8 cellular contexts compared by ENCODE assay signal in genomic region chr12:89345830-89346740, GRCh38. TPM values are rescaled to one million over a fixed set of nuclear protein-coding genes. Genes with fewer than 3 reads are reported as not detected.
DNase-seq lines count a peak whose midpoint lies in the region; ATAC-seq and TF ChIP-seq lines count a peak whose summit lies in the region.

No MANE protein-coding gene starts in this region.

- intact Hi-C loops in activated CD4-positive, alpha-beta T cell treated with anti-CD3 and anti-CD28 coated beads, Interleukin-2, amount 10 ng/mL, durations not matched to agents 24 days and 14 days (cut with micrococcal nuclease), result loop anchor here (1.0 kb wide), 2 partner anchors 12 to 120 kb away; no protein-coding TSS in a partner anchor
- intact Hi-C loops in tibial artery (cut with DNase I; ENCODE audit: low total_unique reads), result no loop called here

- H3K9me3 Mint-ChIP-seq in activated CD4-positive, alpha-beta T cell treated with anti-CD3 and anti-CD28 coated beads, Interleukin-2, amount 10 ng/mL, durations not matched to agents 24 days and 14 days, result no peaks in the 10 kb centered on the region

- H3K4me1 ChIP-seq in lung (ENCODE audit: control insufficient read depth in 2 of 2, insufficient read depth in 2 of 2, low read length in 2 of 2) (peaks cover 0 to 14% of the 10 kb centered on the region in 2 donors), tibial artery (peaks cover 0 to 62% (median 21%) of the 10 kb centered on the region in 4 donors)

- no peaks in the 10 kb centered on the region for H3K27me3 Mint-ChIP-seq in activated CD4-positive, alpha-beta T cell treated with anti-CD3 and anti-CD28 coated beads, Interleukin-2, amount 10 ng/mL, durations not matched to agents 24 days and 14 days

- H3K36me3 Mint-ChIP-seq in activated CD4-positive, alpha-beta T cell treated with anti-CD3 and anti-CD28 coated beads, Interleukin-2, amount 10 ng/mL, durations not matched to agents 24 days and 14 days (ENCODE audit: low read depth), result peaks cover 58% of the 10 kb centered on the region

- WGBS in lung, 2 donors, result 12 to 34% methylated on average over 10 of the region's 10 CpGs

- H3K9me3 ChIP-seq in MG63, result no peaks in the 10 kb centered on the region
- no peaks in the 10 kb centered on the region for H3K9me3 ChIP-seq in lung (ENCODE audit: control insufficient read depth in 2 of 2, insufficient read depth in 1 of 2, low read length in 1 of 2)
- H3K9me3 ChIP-seq in tibial artery, result no peaks in the 10 kb centered on the region

- peaks cover 56% of the 10 kb centered on the region for H3K4me1 Mint-ChIP-seq in activated CD4-positive, alpha-beta T cell treated with anti-CD3 and anti-CD28 coated beads, Interleukin-2, amount 10 ng/mL, durations not matched to agents 24 days and 14 days

- peak overlapping the region; percentile 98 for H3K4me3 Mint-ChIP-seq in activated CD4-positive, alpha-beta T cell treated with anti-CD3 and anti-CD28 coated beads, Interleukin-2, amount 10 ng/mL, durations not matched to agents 24 days and 14 days

- TF ChIP-seq CTCF in coronary artery (IDR thresholded peaks at IDR 0.05) (no peak), lung (IDR thresholded peaks at IDR 0.05; ENCODE audit: control extremely low read depth, extremely low read depth) (no peak), tibial artery (IDR thresholded peaks at IDR 0.05) (no peak)

- ATAC-seq in HG02571 (IDR thresholded peaks at IDR 0.05; ENCODE audit: unreplicated experiment) (peak; percentile 98), lung (ENCODE audit: insufficient read depth, low FRiP score) (peak; percentile 62)

- DNase-seq in activated CD4-positive, alpha-beta T cell treated with anti-CD3 and anti-CD28 coated beads, Interleukin-2, amount 10 ng/mL, durations not matched to agents 24 days and 14 days, result peak; percentile 83
- no peak for DNase-seq in activated CD4-positive, alpha-beta T cell treated with anti-CD3 and anti-CD28 coated beads for 1 hour
- DNase-seq in MG63 (peak; percentile 28), SIG-M5 (lab: John Stamatoyannopoulos, UW) (peak; percentile 86), coronary artery (ENCODE audit: low spot score) (no peak), lung (ENCODE audit: low spot score) (peak; percentile 72), tibial artery (peak; percentile 65 to 68)

- H3K27ac Mint-ChIP-seq in activated CD4-positive, alpha-beta T cell treated with anti-CD3 and anti-CD28 coated beads, Interleukin-2, amount 10 ng/mL, durations not matched to agents 24 days and 14 days, result peak overlapping the region; percentile 90

- H3K36me3 ChIP-seq in MG63 (peaks cover 33% of the 10 kb centered on the region), lung (ENCODE audit: control insufficient read depth in 2 of 2, insufficient read depth in 2 of 2, low read length in 2 of 2) (peaks cover 0 to 10% of the 10 kb centered on the region in 2 donors), tibial artery (peaks cover 0 to 9% (median 7%) of the 10 kb centered on the region in 3 donors)

- peak overlapping the region in 1 of 2 donors; percentile 72 for H3K27ac ChIP-seq in coronary artery
- H3K27ac ChIP-seq in lung (ENCODE audit: low read depth in 1 of 2, low read length in 1 of 2), result peak overlapping the region; percentile 37 to 73
- no peak overlapping the region for H3K27ac ChIP-seq in tibial artery

- H3K27me3 ChIP-seq in MG63 (no peaks in the 10 kb centered on the region), lung (ENCODE audit: control insufficient read depth, insufficient read depth) (no peaks in the 10 kb centered on the region), tibial artery (no peaks in the 10 kb centered on the region)

- H3K4me3 ChIP-seq in MG63 (peak overlapping the region; percentile 23), coronary artery (peak overlapping the region; percentile 49), lung (no peak overlapping the region), tibial artery (no peak overlapping the region)

RNA-seq across cellular contexts. Expression of gene DUSP6, which starts 6.2 kb away (rescaled TPM):
- total RNA-seq in activated CD4-positive, alpha-beta T cell treated with anti-CD3 and anti-CD28 coated beads, Interleukin-2, amount 10 ng/mL, durations not matched to agents 24 days and 14 days, result 95.5 and 96.7 TPM in 2 replicates
- 19.5 and 43.9 TPM in 2 replicates for total RNA-seq in MG63 (2014; rRNA removed; shearing (Covaris generic); ENCODE audit: low replicate concordance)
- total RNA-seq in lung, result 100 to 1,000 TPM; 168 to 187 TPM
- 100 to 1,000 TPM in 1 of 2 donors, 10 to 100 TPM in 1; 37.8 to 141 TPM for polyA plus RNA-seq in lung

Comparison
In these comparisons a context has a peak if more than half of its experiments do, and no peak if none do; other contexts are left out.
1. DNase-seq: peak in activated CD4-positive, alpha-beta T cell treated with anti-CD3 and anti-CD28 coated beads, Interleukin-2, amount 10 ng/mL, durations not matched to agents 24 days and 14 days (single experiment), MG63 (single experiment), SIG-M5 (single experiment), lung (single experiment) and tibial artery (2 of 2); none in activated CD4-positive, alpha-beta T cell treated with anti-CD3 and anti-CD28 coated beads for 1 hour (single experiment) and coronary artery (single experiment).
2. H3K4me3 ChIP-seq: peak in MG63 (single experiment) and coronary artery (single experiment); none in lung (single experiment) and tibial artery (0 of 2).
3. H3K27ac ChIP-seq: peak in lung (2 of 2); none in tibial artery (0 of 2).